In genomic region chr16:74734361-74735161, GRCh38 we compare ENCODE assay signal across 22 cellular contexts. TPM values are rescaled to one million over a fixed set of nuclear protein-coding genes. Genes with fewer than 3 reads are reported as not detected.
DNase-seq lines count a peak whose midpoint lies in the region; ATAC-seq, FAIRE-seq and TF ChIP-seq lines count a peak whose summit lies in the region.
"Had no signal": no experiment of that assay in that cellular context is flagged by ENCODE, and none has a peak within 500 bp of the region (broad histone marks: within the 10 kb centered on the region; RNA-seq: fewer than 3 reads in every experiment).

No MANE protein-coding gene starts in this region.

- TF ChIP-seq POLR2A in H1 (IDR thresholded peaks at IDR 0.05; ENCODE audit: control extremely low read depth in 1 of 2, low read depth in 2 of 2, low read length in 2 of 2) (no peak), GM18505 (IDR thresholded peaks at IDR 0.05; ENCODE audit: borderline replicate concordance, extremely low read depth, insufficient read depth, insufficient read length) (no peak)

- no peaks in the 10 kb centered on the region for H3K23me2 ChIP-seq in H1 (ENCODE audit: low read depth, low read length)

- TF ChIP-seq EP300 in H1 (IDR thresholded peaks at IDR 0.05; ENCODE audit: borderline replicate concordance in 1 of 2, low read depth in 2 of 2, low read length in 2 of 2) = no peak

- H4K8ac ChIP-seq in H1 (ENCODE audit: extremely low read depth, insufficient read depth, low read length) = peak overlapping the region; percentile 82

- H3K9me3 Mint-ChIP-seq in activated naive CD4-positive, alpha-beta T cell treated with anti-CD3 and anti-CD28 coated beads, Interleukin-2, amount 50 U/mL, for 24 hours = no peaks in the 10 kb centered on the region
- no peaks in the 10 kb centered on the region for H3K9me3 Mint-ChIP-seq in activated naive CD4-positive, alpha-beta T cell treated with anti-CD3 and anti-CD28 coated beads, Interleukin-2, amount 50 U/mL, for 72 hours
- no peaks in the 10 kb centered on the region for H3K9me3 Mint-ChIP-seq in nephron
- H3K9me3 Mint-ChIP-seq: activated T-helper 17 cell treated with anti-CD3 and anti-CD28 coated beads, Interleukin-2, amount 50 U/mL, for 72 hours; dendritic cell treated with granulocyte-macrophage colony-stimulating factor and Interleukin-4, amounts not matched to agents 40 ng/mL and 50 ng/mL, for 4 days; stimulated activated effector memory CD8-positive, alpha-beta T cell treated with anti-CD3 and anti-CD28 coated beads, Interleukin-12 subunit alpha, Interleukin-12 subunit beta, amount 100 ng/mL, for 72 hours had no signal

- ATAC-seq in activated naive CD4-positive, alpha-beta T cell treated with anti-CD3 and anti-CD28 coated beads, Interleukin-2, amount 50 U/mL, for 72 hours = no peak
- ATAC-seq in HG02885 (IDR thresholded peaks at IDR 0.05; ENCODE audit: poor library complexity, unreplicated experiment) (no peak), GM18505 (IDR thresholded peaks at IDR 0.05; ENCODE audit: unreplicated experiment) (no peak)
- ATAC-seq: activated T-helper 17 cell treated with anti-CD3 and anti-CD28 coated beads, Interleukin-2, amount 50 U/mL, for 72 hours; left lung; stimulated activated effector memory CD8-positive, alpha-beta T cell treated with anti-CD3 and anti-CD28 coated beads, Interleukin-12 subunit alpha, Interleukin-12 subunit beta, amount 100 ng/mL, for 72 hours had no signal

- peak overlapping the region; percentile 96 for H3K18ac ChIP-seq in H1 (ENCODE audit: extremely low read depth, low read length)

- no peaks in the 10 kb centered on the region for H3K79me2 ChIP-seq in H1 (ENCODE audit: control insufficient read depth in 1 of 2, insufficient read depth in 2 of 2, low read length in 2 of 2)
- no peaks in the 10 kb centered on the region for H3K79me2 ChIP-seq in MM.1S (ENCODE audit: low read length)

- H3K14ac ChIP-seq in H1 (ENCODE audit: insufficient read length) = no peak overlapping the region

- H2BK5ac ChIP-seq in H1 (ENCODE audit: low read depth, low read length) = peak overlapping the region; percentile 86; the same call in 1 of the 2 replicates

- peak overlapping the region; percentile 26 to 37; a peak in 3 of 4 replicates for H3K4me2 ChIP-seq in H1 (ENCODE audit: insufficient read depth in 1 of 2, low read depth in 2 of 2, low read length in 2 of 2)
- H3K4me2 ChIP-seq in MM.1S (ENCODE audit: low read depth, low read length) = no peak overlapping the region

- no peak for TF ChIP-seq RAD21 in H1 (IDR thresholded peaks at IDR 0.05 in 1 of 2, conservative IDR thresholded peaks at IDR 0.05 in 1 of 2; ENCODE audit: low read depth in 2 of 2, low read length in 2 of 2)

- CTCF ChIA-PET in H1 (lab: Charles Lee; ENCODE audit: partially characterized antibody) = interaction anchor here (0.6 to 32.9 kb wide), 9 partner anchors 15 to 179 kb away, joined by 3 to 576 read pairs (median 5); partner anchors contain the start of genes FA2H and MLKL

- FAIRE-seq in H1 (lab: Jason Lieb, UNC) = no peak
- FAIRE-seq: G401.6, TTC549 had no signal

- H3K23ac ChIP-seq in H1 (ENCODE audit: insufficient read length) = no peak overlapping the region

- peak overlapping the region; percentile 74 for H3K27ac Mint-ChIP-seq in activated naive CD4-positive, alpha-beta T cell treated with anti-CD3 and anti-CD28 coated beads, Interleukin-2, amount 50 U/mL, for 24 hours
- H3K27ac Mint-ChIP-seq in activated naive CD4-positive, alpha-beta T cell treated with anti-CD3 and anti-CD28 coated beads, Interleukin-2, amount 50 U/mL, for 72 hours = no peak overlapping the region
- H3K27ac Mint-ChIP-seq in nephron = peak overlapping the region in 2 of 3 experiments; percentile 35 to 39
- H3K27ac Mint-ChIP-seq: activated T-helper 17 cell treated with anti-CD3 and anti-CD28 coated beads, Interleukin-2, amount 50 U/mL, for 72 hours; dendritic cell treated with granulocyte-macrophage colony-stimulating factor and Interleukin-4, amounts not matched to agents 40 ng/mL and 50 ng/mL, for 4 days; stimulated activated effector memory CD8-positive, alpha-beta T cell treated with anti-CD3 and anti-CD28 coated beads, Interleukin-12 subunit alpha, Interleukin-12 subunit beta, amount 100 ng/mL, for 72 hours had no signal

- DNase-seq in activated naive CD4-positive, alpha-beta T cell treated with anti-CD3 and anti-CD28 coated beads, Interleukin-2, amount 50 U/mL, for 72 hours (ENCODE audit: low spot score in 2 of 2) = no peak
- DNase-seq in H1 (ENCODE audit: low read depth in 1 of 2, low spot score in 2 of 2) (peak; percentile 59 to 74), MM.1S (no peak), NCI-H187 (lab: John Stamatoyannopoulos, UW) (no peak)
- DNase-seq: activated CD4-positive, alpha-beta T cell treated with anti-CD3 and anti-CD28 coated beads for 4 hours; BE2C; erythroblast; foreskin melanocyte; HCEC 1CT; left lung; NCI-H1694 treated with DMSO at 0.1 percent for 48 hours; transverse colon had no signal

- peak overlapping the region in 2 of 4 experiments; percentile 17 to 34; a peak in 3 of 7 replicates for H3K9ac ChIP-seq in H1 (replicated peaks in 1 of 4; ENCODE audit: extremely low read depth in 1 of 4, low read depth in 3 of 4, low read length in 3 of 4)
- H3K9ac ChIP-seq in MM.1S (ENCODE audit: low read length) = no peak overlapping the region

- H3K56ac ChIP-seq in H1 (replicated peaks; ENCODE audit: insufficient read length, low read depth, low read length) = no peak overlapping the region

- H3K4me3 ChIP-seq in H1 (ENCODE audit: extremely low read depth in 1 of 4, insufficient read depth in 2 of 4, low read depth in 3 of 4, low read length in 4 of 4) (peak overlapping the region in 3 of 4 experiments; percentile 8 to 29 (median 11); a peak in 3 of 8 replicates), MM.1S (ENCODE audit: low read length) (no peak overlapping the region)
- H3K4me3 ChIP-seq: left lung, transverse colon had no signal

- H3K36me3 ChIP-seq in H1 (ENCODE audit: control insufficient read depth in 2 of 4, insufficient read depth in 4 of 4, low read length in 3 of 4) (no peaks in the 10 kb centered on the region), MM.1S (replicated peaks; ENCODE audit: insufficient read depth, low read length) (no peaks in the 10 kb centered on the region)
- H3K36me3 ChIP-seq: BE2C, left lung, transverse colon had no signal

- H2BK120ac ChIP-seq in H1 (replicated peaks; ENCODE audit: low read depth, low read length) = peak overlapping the region; percentile 96

- H3F3A ChIP-seq in MM.1S (ENCODE audit: insufficient read depth, low read length) = no peaks in the 10 kb centered on the region

- no peaks in the 10 kb centered on the region for H3K9me2 ChIP-seq in MM.1S (replicated peaks; ENCODE audit: insufficient read depth, low read length)

- H3K27ac ChIP-seq in H1 (ENCODE audit: low read depth, low read length) (no peak overlapping the region), MM.1S (ENCODE audit: low read length) (no peak overlapping the region)
- H3K27ac ChIP-seq: 22Rv1, left lung, transverse colon had no signal

- peak overlapping the region; percentile 90 for H2BK20ac ChIP-seq in H1 (ENCODE audit: low read length)

- WGBS in H1 (ENCODE audit: extremely low coverage in 1 of 2, insufficient coverage in 1 of 2, insufficient read length in 1 of 2, insufficient replicate concordance in 2 of 2, low coverage in 1 of 2, low lambda C conversion rate in 2 of 2, missing lambda C conversion rate in 1 of 2), 2 experiments = 59% methylated on average over 20 of the region's 21 CpGs; no CpG with 5 or more reads in 1 of the 2 experiments

- peak overlapping the region; percentile 13 for H3K4ac ChIP-seq in H1 (replicated peaks; ENCODE audit: insufficient read length, low read depth, low read length)

- H3K27me3 ChIP-seq in H1 (replicated peaks in 1 of 4; ENCODE audit: control insufficient read depth in 3 of 4, extremely low read depth in 1 of 4, insufficient read depth in 3 of 4, low read length in 3 of 4) (0 out of 7 replicates have a peak, but pooled peaks cover 0 to 2% (median 0%) of the 10 kb centered on the region in 4 experiments), MM.1S (replicated peaks; ENCODE audit: insufficient read depth, low read length) (no peaks in the 10 kb centered on the region)
- H3K27me3 ChIP-seq: BE2C, left lung, transverse colon had no signal

- H4K20me1 ChIP-seq in H1 (replicated peaks in 1 of 2; ENCODE audit: control insufficient read depth in 1 of 2, insufficient read depth in 2 of 2, low read length in 2 of 2) = no peaks in the 10 kb centered on the region
- no peaks in the 10 kb centered on the region for H4K20me1 ChIP-seq in MM.1S (ENCODE audit: insufficient read depth, low read length)

- H3K9me3 ChIP-seq in H1 (ENCODE audit: insufficient read depth in 2 of 2, low read depth in 1 of 2, low read length in 1 of 2) = no peaks in the 10 kb centered on the region
- H3K9me3 ChIP-seq in MM.1S (replicated peaks; ENCODE audit: insufficient read depth, low read length) = no peaks in the 10 kb centered on the region
- H3K9me3 ChIP-seq: BE2C, left lung, transverse colon had no signal

- H2AFZ ChIP-seq in H1 (ENCODE audit: low read length) (0 out of 2 replicates have a peak overlapping the region, but pooled peaks have one; percentile 4), MM.1S (ENCODE audit: low read length) (no peak overlapping the region)

- peak overlapping the region; percentile 95; the same call in 1 of the 2 replicates for H2BK15ac ChIP-seq in H1 (ENCODE audit: low read length)

- peak overlapping the region; percentile 97 for H4K91ac ChIP-seq in H1 (replicated peaks; ENCODE audit: insufficient read length, low read length)

- POLR2A ChIA-PET in H1 (lab: Charles Lee; ENCODE audit: partially characterized antibody) = interaction anchor here (0.7 to 1.8 kb wide), 8 partner anchors 9 to 117 kb away, joined by 3 to 7 read pairs (median 4); no protein-coding TSS in a partner anchor

- H2AK5ac ChIP-seq in H1 (ENCODE audit: low read depth, low read length) = peak overlapping the region; percentile 43; the same call in 1 of the 2 replicates

- H3K4me1 Mint-ChIP-seq in activated naive CD4-positive, alpha-beta T cell treated with anti-CD3 and anti-CD28 coated beads, Interleukin-2, amount 50 U/mL, for 24 hours = peaks cover 8% of the 10 kb centered on the region
- H3K4me1 Mint-ChIP-seq in nephron = no peaks in the 10 kb centered on the region

- no peaks in the 10 kb centered on the region for H3K36me3 Mint-ChIP-seq in activated naive CD4-positive, alpha-beta T cell treated with anti-CD3 and anti-CD28 coated beads, Interleukin-2, amount 50 U/mL, for 24 hours
- H3K36me3 Mint-ChIP-seq in activated naive CD4-positive, alpha-beta T cell treated with anti-CD3 and anti-CD28 coated beads, Interleukin-2, amount 50 U/mL, for 72 hours = no peaks in the 10 kb centered on the region
- H3K36me3 Mint-ChIP-seq in nephron (ENCODE audit: low read depth) = no peaks in the 10 kb centered on the region
- H3K36me3 Mint-ChIP-seq: stimulated activated effector memory CD8-positive, alpha-beta T cell treated with anti-CD3 and anti-CD28 coated beads, Interleukin-12 subunit alpha, Interleukin-12 subunit beta, amount 100 ng/mL, for 72 hours had no signal

- no peaks in the 10 kb centered on the region for H3K79me1 ChIP-seq in H1 (ENCODE audit: low read depth, low read length)

- no peak overlapping the region for H3K4me3 Mint-ChIP-seq in activated naive CD4-positive, alpha-beta T cell treated with anti-CD3 and anti-CD28 coated beads, Interleukin-2, amount 50 U/mL, for 24 hours
- H3K4me3 Mint-ChIP-seq in nephron = no peak overlapping the region
- H3K4me3 Mint-ChIP-seq: activated T-helper 17 cell treated with anti-CD3 and anti-CD28 coated beads, Interleukin-2, amount 50 U/mL, for 72 hours; dendritic cell treated with granulocyte-macrophage colony-stimulating factor and Interleukin-4, amounts not matched to agents 40 ng/mL and 50 ng/mL, for 4 days; stimulated activated effector memory CD8-positive, alpha-beta T cell treated with anti-CD3 and anti-CD28 coated beads, Interleukin-12 subunit alpha, Interleukin-12 subunit beta, amount 100 ng/mL, for 72 hours had no signal

- H4K5ac ChIP-seq in H1 (ENCODE audit: insufficient read length, low read depth, low read length) = no peak overlapping the region

- no peaks in the 10 kb centered on the region for H3K27me3 Mint-ChIP-seq in activated naive CD4-positive, alpha-beta T cell treated with anti-CD3 and anti-CD28 coated beads, Interleukin-2, amount 50 U/mL, for 24 hours
- peaks cover 26% of the 10 kb centered on the region for H3K27me3 Mint-ChIP-seq in nephron (ENCODE audit: low read depth)
- H3K27me3 Mint-ChIP-seq: activated T-helper 17 cell treated with anti-CD3 and anti-CD28 coated beads, Interleukin-2, amount 50 U/mL, for 72 hours had no signal

- TF ChIP-seq CTCF in H1 (IDR thresholded peaks at IDR 0.05; ENCODE audit: control extremely low read depth in 1 of 3, insufficient read depth in 1 of 3, low read depth in 1 of 3, low read length in 3 of 3) = no peak
- TF ChIP-seq CTCF in nephron (IDR thresholded peaks at IDR 0.05; ENCODE audit: unreplicated experiment in 3 of 3) = no peak
- TF ChIP-seq CTCF in MM.1S (IDR thresholded peaks at IDR 0.05; ENCODE audit: low read length) = no peak

- peak overlapping the region; percentile 97 for H2BK12ac ChIP-seq in H1 (ENCODE audit: low read depth, low read length)

- H3K4me1 ChIP-seq in H1 (replicated peaks in 1 of 4; ENCODE audit: control insufficient read depth in 3 of 4, insufficient read depth in 4 of 4, low read length in 3 of 4) (peaks cover 2 to 37% (median 28%) of the 10 kb centered on the region in 4 experiments), MM.1S (ENCODE audit: low read length) (no peaks in the 10 kb centered on the region)
- H3K4me1 ChIP-seq: BE2C, left lung had no signal

RNA-seq across cellular contexts. Expression of gene MLKL, which starts 33.9 kb away (rescaled TPM):
- 10 to 100 TPM; 16.5 to 27.5 TPM for total RNA-seq in activated naive CD4-positive, alpha-beta T cell treated with anti-CD3 and anti-CD28 coated beads, Interleukin-2, amount 50 U/mL, for 72 hours
- total RNA-seq in H1 (2021; fragmentation: NEBNext Ultra II Directional; extraction: Animal tissue kit (Norgen Biotek cat#: 25700)) = 1.6 and 2.3 TPM in 2 replicates
- polyA plus RNA-seq in H1 (2011; rRNA removed) = 1.5 and 2.1 TPM in 2 replicates
- polyA plus RNA-seq in H1 (2011; cell fraction: cytosol; rRNA removed) = 2.5 TPM
- polyA plus RNA-seq in H1 (2011; cell fraction: nucleus; rRNA removed) = 2.5 TPM
- polyA plus RNA-seq in H1 (2012, experiment 1 of 2) = 3.8 to 4.3 TPM (median 4.0 TPM) in 4 replicates
- polyA plus RNA-seq in H1 (2012, experiment 2 of 2) = 0.72 TPM
- 1.6 TPM for polyA plus RNA-seq in H1 (2013, experiment 1 of 2)
- polyA plus RNA-seq in H1 (2013, experiment 2 of 2) = 1.2 TPM
- 2.0 and 3.0 TPM in 2 replicates for polyA minus RNA-seq in H1 (2011; rRNA and poly(A)+ RNA removed)
- polyA minus RNA-seq in H1 (2011; cell fraction: cytosol; rRNA and poly(A)+ RNA removed) = 1.8 TPM
- polyA minus RNA-seq in H1 (2011; cell fraction: nucleus; rRNA and poly(A)+ RNA removed) = 3.1 TPM

RNA-seq across cellular contexts. Expression of gene FA2H, which starts 40.1 kb away (rescaled TPM):
- total RNA-seq in activated naive CD4-positive, alpha-beta T cell treated with anti-CD3 and anti-CD28 coated beads, Interleukin-2, amount 50 U/mL, for 72 hours = not detected
- total RNA-seq in H1 (2021; fragmentation: NEBNext Ultra II Directional; extraction: Animal tissue kit (Norgen Biotek cat#: 25700)) = 1.6 and 2.1 TPM in 2 replicates
- polyA plus RNA-seq in H1 (2011; rRNA removed) = 2.5 and 3.0 TPM in 2 replicates
- polyA plus RNA-seq in H1 (2011; cell fraction: cytosol; rRNA removed) = 0.93 TPM
- polyA plus RNA-seq in H1 (2011; cell fraction: nucleus; rRNA removed) = 3.6 TPM
- polyA plus RNA-seq in H1 (2012, experiment 1 of 2) = 1.4 to 3.3 TPM (median 2.5 TPM) in 4 replicates
- polyA plus RNA-seq in H1 (2012, experiment 2 of 2) = 2.0 TPM
- polyA plus RNA-seq in H1 (2013, experiment 1 of 2) = 2.5 TPM
- polyA plus RNA-seq in H1 (2013, experiment 2 of 2) = 3.8 TPM
- 2.4 and 4.4 TPM in 2 replicates for polyA minus RNA-seq in H1 (2011; rRNA and poly(A)+ RNA removed)
- 1.4 TPM for polyA minus RNA-seq in H1 (2011; cell fraction: cytosol; rRNA and poly(A)+ RNA removed)
- polyA minus RNA-seq in H1 (2011; cell fraction: nucleus; rRNA and poly(A)+ RNA removed) = 0.90 TPM

Comparison
In these comparisons a context has a peak if more than half of its experiments do, and no peak if none do; other contexts are left out.
1. H3K27ac Mint-ChIP-seq: peak in activated naive CD4-positive, alpha-beta T cell treated with anti-CD3 and anti-CD28 coated beads, Interleukin-2, amount 50 U/mL, for 24 hours (single experiment) and nephron (2 of 3); none in activated naive CD4-positive, alpha-beta T cell treated with anti-CD3 and anti-CD28 coated beads, Interleukin-2, amount 50 U/mL, for 72 hours (0 of 2).
2. DNase-seq: peak in H1 (2 of 2); none in activated naive CD4-positive, alpha-beta T cell treated with anti-CD3 and anti-CD28 coated beads, Interleukin-2, amount 50 U/mL, for 72 hours (0 of 2), MM.1S (single experiment) and NCI-H187 (0 of 2).